32 cellular contexts compared by ENCODE assay signal in the genomic region with DNA sequence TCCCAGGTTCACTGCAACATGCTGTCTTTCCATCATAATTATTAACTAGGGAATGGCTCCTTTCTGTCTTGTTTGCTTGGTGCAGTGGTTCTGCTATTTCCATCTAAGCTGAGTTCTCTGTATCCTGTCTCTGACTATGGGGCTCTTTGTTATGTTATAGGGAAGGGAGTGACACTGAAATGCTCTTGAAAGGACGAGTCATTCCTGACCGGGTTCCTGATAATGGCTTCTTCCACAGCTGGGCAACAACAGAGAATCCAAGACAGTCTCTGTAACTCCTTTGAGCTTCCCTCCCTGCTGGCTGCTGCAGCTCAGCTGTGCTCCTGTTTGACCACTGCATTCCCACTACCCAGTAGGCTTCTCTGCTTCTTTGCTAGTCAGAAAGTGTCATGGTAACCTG. TPM values are rescaled to one million over a fixed set of nuclear protein-coding genes. Genes with fewer than 3 reads are reported as not detected.
DNase-seq lines count a peak whose midpoint lies in the region; ATAC-seq and TF ChIP-seq lines count a peak whose summit lies in the region.
"Had no signal": no experiment of that assay in that cellular context is flagged by ENCODE, and none has a peak within 500 bp of the region (broad histone marks: within the 10 kb centered on the region; RNA-seq: fewer than 3 reads in every experiment).

No MANE protein-coding gene starts in this region.

- H3K27ac Mint-ChIP-seq in GM23338, result peak overlapping the region; percentile 48; the same call in 1 of the 2 replicates
- H3K27ac Mint-ChIP-seq in neural crest cell (ENCODE audit: unreplicated experiment), result peak overlapping the region; percentile 5
- no peak overlapping the region for H3K27ac Mint-ChIP-seq in CD4-positive, alpha-beta T cell
- H3K27ac Mint-ChIP-seq: activated CD4-positive, alpha-beta memory T cell treated with anti-CD3 and anti-CD28 coated beads, Interleukin-2, amount 10 ng/mL, durations not matched to agents 7 days and 5 days; activated T-helper 1 cell treated with anti-CD3 and anti-CD28 coated beads, Interleukin-12 subunit alpha, Interleukin-12 subunit beta, Interleukin-2, Interleukin-4 antibody, amounts not matched to agents 30 ng/mL and 10 ng/mL and 1 ng/mL, durations not matched to agents 14 hours and 24 hours and 36 hours; effector memory CD8-positive, alpha-beta T cell had no signal

- CTCF ChIA-PET in CD4-positive, alpha-beta T cell (lab: Charles Lee), result no interaction called here

- H3K36me3 ChIP-seq in GM23338 (ENCODE audit: insufficient read depth), result no peaks in the 10 kb centered on the region
- H3K36me3 ChIP-seq: lower lobe of right lung, transverse colon had no signal

- in situ Hi-C loops in SK-MEL-5 (cut with HindIII; ENCODE audit: low pct_unique_long_range_greater_than_20kb, low sequenced_read_pairs), result no loop called here

- H3K4me1 ChIP-seq in GM23338 (ENCODE audit: insufficient read depth), result no peaks in the 10 kb centered on the region
- H3K4me1 ChIP-seq: lower lobe of right lung, transverse colon had no signal

- DNase-seq in GM23338 (ENCODE audit: low spot score), result peak; percentile 29
- DNase-seq in SK-MEL-5 (ENCODE audit: low read depth, low spot score), result peak; percentile 51
- peak; percentile 20 for DNase-seq in iPS-NIHi11 (ENCODE audit: low spot score)
- DNase-seq in neural crest cell (ENCODE audit: low read depth, low spot score), result no peak
- DNase-seq in substantia nigra (lab: John Stamatoyannopoulos, UW), result no peak
- no peak for DNase-seq in CD4-positive, alpha-beta T cell
- no peak for DNase-seq in EL
- DNase-seq: activated CD4-positive, alpha-beta memory T cell treated with anti-CD3 and anti-CD28 coated beads, Interleukin-2, amount 10 ng/mL, durations not matched to agents 7 days and 5 days; activated CD8-positive, alpha-beta memory T cell treated with anti-CD3 and anti-CD28 coated beads, Interleukin-2, amount 50 U/mL, for 48 hours; activated naive CD4-positive, alpha-beta T cell treated with Interleukin-2 at 50 U/mL for 16 hours; central memory CD4-positive, alpha-beta T cell; effector memory CD8-positive, alpha-beta T cell; GF-D8; glutamatergic neuron; GM23248; lower lobe of right lung; NCI-H1417; NCI-H2029; NCI-H524; posterior cingulate gyrus; SHP77 treated with DMSO at 0.1 percent for 48 hours; stimulated activated CD4-positive, alpha-beta T cell treated with anti-CD3 and anti-CD28 coated beads, Interleukin-4, amount 100 ng/mL, for 24 hours; transverse colon had no signal

- ATAC-seq in GM23338, result peak; percentile 73
- ATAC-seq in CD4-positive, alpha-beta T cell (ENCODE audit: poor library complexity), result no peak
- no peak for ATAC-seq in GM18511 (IDR thresholded peaks at IDR 0.05; ENCODE audit: unreplicated experiment)
- ATAC-seq: effector memory CD8-positive, alpha-beta T cell; lower lobe of right lung; Panc1; sciatic nerve had no signal

- H2AFZ ChIP-seq in GM23338, result no peak overlapping the region
- H2AFZ ChIP-seq: GM23248 had no signal

- peaks cover 6% of the 10 kb centered on the region for H3K9me3 ChIP-seq in CD4-positive, alpha-beta T cell (ENCODE audit: control insufficient read depth, low read length)
- H3K9me3 ChIP-seq: lower lobe of right lung, transverse colon had no signal

- H4K20me1 ChIP-seq in GM23338 (replicated peaks; ENCODE audit: insufficient read depth), result no peaks in the 10 kb centered on the region

- no peaks in the 10 kb centered on the region for H3K27me3 ChIP-seq in GM23338 (ENCODE audit: insufficient read depth)
- peaks cover 17% of the 10 kb centered on the region for H3K27me3 ChIP-seq in CD4-positive, alpha-beta T cell (ENCODE audit: control insufficient read depth, insufficient read depth, low read length)
- H3K27me3 ChIP-seq: transverse colon had no signal

- H3K27ac ChIP-seq in GM23338 (ENCODE audit: low read depth) (no peak overlapping the region), substantia nigra (ENCODE audit: low read depth, low read length, poor library complexity, severe bottlenecking) (no peak overlapping the region)
- H3K27ac ChIP-seq in CD4-positive, alpha-beta T cell (ENCODE audit: low read depth, low read length), result no peak overlapping the region
- H3K27ac ChIP-seq: GM23248, KMS-11, lower lobe of right lung, transverse colon had no signal

- H3K4me1 Mint-ChIP-seq in GM23338, result peaks cover 8% of the 10 kb centered on the region
- peaks cover 6% of the 10 kb centered on the region for H3K4me1 Mint-ChIP-seq in neural crest cell
- H3K4me1 Mint-ChIP-seq in CD4-positive, alpha-beta T cell (ENCODE audit: low read depth), result no peaks in the 10 kb centered on the region
- H3K4me1 Mint-ChIP-seq: activated CD4-positive, alpha-beta memory T cell treated with anti-CD3 and anti-CD28 coated beads, Interleukin-2, amount 10 ng/mL, durations not matched to agents 7 days and 5 days had no signal

- peaks cover 6% of the 10 kb centered on the region; the same call in 1 of the 2 replicates for H3K9me2 ChIP-seq in GM23338 (ENCODE audit: insufficient read depth)

- intact Hi-C loops in CD4-positive, alpha-beta T cell (cut with DNase I, micrococcal nuclease), result no loop called here

- no peaks in the 10 kb centered on the region for H3F3A ChIP-seq in GM23338 (replicated peaks; ENCODE audit: low read depth)

- H3K4me2 ChIP-seq in GM23338, result no peak overlapping the region
- H3K4me2 ChIP-seq: KMS-11 had no signal

- H3K4me3 Mint-ChIP-seq in GM23338 (no peak overlapping the region), neural crest cell (no peak overlapping the region)
- H3K4me3 Mint-ChIP-seq in CD4-positive, alpha-beta T cell, result no peak overlapping the region
- H3K4me3 Mint-ChIP-seq: activated CD4-positive, alpha-beta memory T cell treated with anti-CD3 and anti-CD28 coated beads, Interleukin-2, amount 10 ng/mL, durations not matched to agents 7 days and 5 days; activated T-helper 1 cell treated with anti-CD3 and anti-CD28 coated beads, Interleukin-12 subunit alpha, Interleukin-12 subunit beta, Interleukin-2, Interleukin-4 antibody, amounts not matched to agents 30 ng/mL and 10 ng/mL and 1 ng/mL, durations not matched to agents 14 hours and 24 hours and 36 hours; effector memory CD8-positive, alpha-beta T cell had no signal

- TF ChIP-seq CTCF in GM23338 (conservative IDR thresholded peaks at IDR 0.05; ENCODE audit: low read depth in 2 of 2), result no peak
- no peak for TF ChIP-seq CTCF in neural crest cell (conservative IDR thresholded peaks at IDR 0.05)
- no peak for TF ChIP-seq CTCF in CD4-positive, alpha-beta T cell (IDR thresholded peaks at IDR 0.05)

- H3K36me3 Mint-ChIP-seq in GM23338 (ENCODE audit: low read depth), result no peaks in the 10 kb centered on the region; the same call in 2 of the 3 replicates
- H3K36me3 Mint-ChIP-seq in neural crest cell (ENCODE audit: low read depth), result no peaks in the 10 kb centered on the region
- no peaks in the 10 kb centered on the region for H3K36me3 Mint-ChIP-seq in CD4-positive, alpha-beta T cell (ENCODE audit: low read depth)

- POLR2A ChIA-PET in CD4-positive, alpha-beta T cell (lab: Charles Lee), result no interaction called here

- H3K27me3 Mint-ChIP-seq in GM23338 (ENCODE audit: insufficient read depth, low read depth, poor library complexity) (no peaks in the 10 kb centered on the region), neural crest cell (ENCODE audit: low read depth) (peaks cover 13% of the 10 kb centered on the region)
- H3K27me3 Mint-ChIP-seq in CD4-positive, alpha-beta T cell, result peaks cover 52% of the 10 kb centered on the region

- H3K4me3 ChIP-seq in GM23338, result no peak overlapping the region
- H3K4me3 ChIP-seq: GM23248, lower lobe of right lung, transverse colon had no signal

- H3K9me3 Mint-ChIP-seq in GM23338 (no peaks in the 10 kb centered on the region), neural crest cell (no peaks in the 10 kb centered on the region)
- no peaks in the 10 kb centered on the region for H3K9me3 Mint-ChIP-seq in CD4-positive, alpha-beta T cell
- H3K9me3 Mint-ChIP-seq: activated CD4-positive, alpha-beta memory T cell treated with anti-CD3 and anti-CD28 coated beads, Interleukin-2, amount 10 ng/mL, durations not matched to agents 7 days and 5 days; activated T-helper 1 cell treated with anti-CD3 and anti-CD28 coated beads, Interleukin-12 subunit alpha, Interleukin-12 subunit beta, Interleukin-2, Interleukin-4 antibody, amounts not matched to agents 30 ng/mL and 10 ng/mL and 1 ng/mL, durations not matched to agents 14 hours and 24 hours and 36 hours had no signal

- no peaks in the 10 kb centered on the region for H3K79me2 ChIP-seq in GM23338 (replicated peaks; ENCODE audit: insufficient read depth)

TF ChIP-seq in GM23338, 12 proteins besides CTCF, POLR2A, EP300 and RAD21 (continues in another document):
- no peak for TF ChIP-seq EZH2phosphoT487 (IDR thresholded peaks at IDR 0.05; ENCODE audit: unreplicated experiment)

RNA-seq across cellular contexts. Expression of a gene that starts 24.1 kb away (rescaled TPM):
- not detected in 2 replicates for total RNA-seq in GM23338 (2014; rRNA removed; shearing (Covaris generic))
- not detected in 2 replicates for polyA plus RNA-seq in GM23338 (2016; fragmentation: Nextera tagmentation; extraction: Ambion mirVana)
- total RNA-seq in SK-MEL-5 (2014; rRNA removed; shearing (Covaris generic)), result 0.05 TPM in 1 of 2 replicates, not detected in the other
- 0.05 TPM in 1 of 2 replicates, not detected in the other for polyA plus RNA-seq in SK-MEL-5 (2015; cell fraction: cytosol; rRNA removed)
- not detected in 2 replicates for polyA plus RNA-seq in SK-MEL-5 (2015; cell fraction: nucleus; rRNA removed)
- total RNA-seq in neural crest cell, result not detected in 2 replicates
- not detected for total RNA-seq in CD4-positive, alpha-beta T cell
- total RNA-seq: activated CD4-positive, alpha-beta memory T cell treated with anti-CD3 and anti-CD28 coated beads, Interleukin-2, amount 10 ng/mL, durations not matched to agents 7 days and 5 days; activated T-helper 1 cell treated with anti-CD3 and anti-CD28 coated beads, Interleukin-12 subunit alpha, Interleukin-12 subunit beta, Interleukin-2, Interleukin-4 antibody, amounts not matched to agents 30 ng/mL and 10 ng/mL and 1 ng/mL, durations not matched to agents 14 hours and 24 hours and 36 hours; GM23248; HT1080; kidney epithelial cell; lower lobe of right lung; transverse colon had no signal
- polyA plus RNA-seq: BJ, GM23248, neural cell had no signal

Comparison
In these comparisons a context has a peak if more than half of its experiments do, and no peak if none do; other contexts are left out.
1. DNase-seq: peak in GM23338 (single experiment), SK-MEL-5 (single experiment) and iPS-NIHi11 (single experiment); none in neural crest cell (single experiment), substantia nigra (0 of 49), CD4-positive, alpha-beta T cell (0 of 10) and EL (single experiment).